Comparison of ENCODE assay signal across 4 cellular contexts in the genomic region with DNA sequence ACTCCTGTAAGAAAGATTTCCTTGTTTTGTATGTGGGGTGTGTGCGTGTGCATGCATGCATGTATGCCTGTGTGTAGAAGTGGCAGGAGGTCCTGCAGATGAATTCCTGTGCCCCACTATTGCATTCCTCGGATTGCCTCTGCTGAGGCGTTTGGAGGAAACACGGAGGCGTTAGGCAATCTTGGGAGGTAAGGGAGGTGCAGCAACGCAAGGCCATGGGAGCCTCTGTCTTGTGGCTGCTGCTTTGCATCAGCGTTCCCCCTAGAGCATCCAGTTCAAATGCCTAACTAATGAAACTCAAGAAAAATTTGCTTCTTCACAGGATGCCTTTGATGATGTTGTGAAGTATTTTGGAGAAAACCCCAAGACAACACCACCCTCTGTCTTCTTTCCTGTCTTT.
"Had no signal": no experiment of that assay in that cellular context is flagged by ENCODE, and none has a peak within 500 bp of the region (broad histone marks: within the 10 kb centered on the region; RNA-seq: fewer than 3 reads in every experiment).

No MANE protein-coding gene starts in this region.

- H3K4me2 ChIP-seq: GM23338 had no signal

- DNase-seq: H9, HCEC 1CT, IMR-90 had no signal

- H3K4me3 Mint-ChIP-seq: GM23338, H9 had no signal

- H3K4me1 Mint-ChIP-seq: GM23338, H9 had no signal

- ATAC-seq: GM23338 had no signal

- H3K27ac Mint-ChIP-seq: H9 had no signal

- H3K9me3 Mint-ChIP-seq: H9 had no signal

- H2AFZ ChIP-seq: GM23338 had no signal

- H3K4me3 ChIP-seq: GM23338 had no signal
